10 cellular contexts compared by ENCODE assay signal in the genomic region with DNA sequence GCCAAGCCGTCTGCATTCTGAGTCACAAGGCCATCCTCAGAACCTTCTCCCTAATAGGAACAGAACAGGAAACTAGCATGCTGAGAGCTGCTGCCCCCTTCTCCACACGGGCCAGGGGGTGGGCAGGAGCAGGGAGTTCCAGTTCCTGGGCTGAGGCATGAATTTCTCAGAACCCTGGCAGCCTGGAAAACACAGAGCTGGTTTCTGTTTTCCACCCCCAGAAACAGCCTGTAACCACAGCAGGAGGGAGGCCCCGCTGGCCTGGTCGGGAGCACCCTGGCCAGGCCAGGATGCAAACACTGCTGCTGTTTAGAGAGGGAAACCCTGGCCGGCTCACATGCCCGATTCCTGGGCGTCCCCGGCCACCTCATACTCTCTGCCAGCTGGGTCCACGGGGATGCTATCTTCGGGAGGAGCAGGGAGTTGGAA.
DNase-seq lines count a peak whose midpoint lies in the region; ATAC-seq and TF ChIP-seq lines count a peak whose summit lies in the region.
"Had no signal": no experiment of that assay in that cellular context is flagged by ENCODE, and none has a peak within 500 bp of the region (broad histone marks: within the 10 kb centered on the region; RNA-seq: fewer than 3 reads in every experiment).

No MANE protein-coding gene starts in this region.

- peaks cover 8% of the 10 kb centered on the region for H3K4me1 ChIP-seq in GM23248 (ENCODE audit: insufficient read depth)
- H3K4me1 ChIP-seq in right atrium auricular region: peaks cover 0 to 37% of the 10 kb centered on the region in 2 donors
- H3K4me1 ChIP-seq in skeletal muscle tissue (ENCODE audit: control insufficient read depth in 3 of 3, insufficient read depth in 3 of 3, low read length in 3 of 3): peaks cover 16 to 25% (median 23%) of the 10 kb centered on the region in 3 donors

- DNase-seq in GM23248: peak; percentile 71
- no peak for DNase-seq in activated CD8-positive, alpha-beta T cell treated with anti-CD3 and anti-CD28 coated beads for 36 hours
- DNase-seq in right atrium auricular region (ENCODE audit: low spot score): peak; percentile 62
- DNase-seq in HuH-7 (ENCODE audit: low spot score): no peak
- DNase-seq in cortex of kidney (lab: John Stamatoyannopoulos, UW): no peak
- no peak for DNase-seq in Calu3
- no peak for DNase-seq in activated gamma-delta T cell treated with Interleukin-2 at 50 U/mL for 16 hours
- DNase-seq: NCI-H1417 treated with DMSO at 0.1 percent for 48 hours had no signal

- no peaks in the 10 kb centered on the region for H3F3A ChIP-seq in GM23248 (ENCODE audit: insufficient read depth)

- in situ Hi-C loops in GM23248 (cut with MboI): no loop called here

- H2AFZ ChIP-seq in GM23248: peak overlapping the region; percentile 55

- no peaks in the 10 kb centered on the region for H3K9me3 Mint-ChIP-seq in activated CD8-positive, alpha-beta T cell treated with anti-CD3 and anti-CD28 coated beads for 36 hours
- peaks cover 3% of the 10 kb centered on the region for H3K9me3 Mint-ChIP-seq in Calu3 (ENCODE audit: low read depth, unreplicated experiment)
- H3K9me3 Mint-ChIP-seq: activated naive CD4-positive, alpha-beta T cell treated with anti-CD3 and anti-CD28 coated beads, Interleukin-2, amount 50 U/mL, for 24 hours had no signal

- peaks cover 66% of the 10 kb centered on the region for H3K36me3 Mint-ChIP-seq in activated CD8-positive, alpha-beta T cell treated with anti-CD3 and anti-CD28 coated beads for 36 hours (ENCODE audit: low read depth)
- H3K36me3 Mint-ChIP-seq in Calu3 (ENCODE audit: insufficient read depth, unreplicated experiment): peaks cover under 1% of the 10 kb centered on the region

- H3K9ac ChIP-seq in GM23248: peak overlapping the region; percentile 58
- peak overlapping the region; percentile 27 to 75 (median 66) for H3K9ac ChIP-seq in skeletal muscle tissue (ENCODE audit: low read depth in 1 of 3, low read length in 3 of 3)

- TF ChIP-seq CTCF in activated CD8-positive, alpha-beta T cell treated with anti-CD3 and anti-CD28 coated beads for 36 hours (IDR thresholded peaks at IDR 0.05): no peak
- TF ChIP-seq CTCF in right atrium auricular region (IDR thresholded peaks at IDR 0.05): no peak
- TF ChIP-seq CTCF in Calu3 (IDR thresholded peaks at IDR 0.05; ENCODE audit: unreplicated experiment): no peak

- H3K27ac ChIP-seq in GM23248: peak overlapping the region; percentile 16
- peak overlapping the region; percentile 58 to 65 for H3K27ac ChIP-seq in right atrium auricular region
- peak overlapping the region; percentile 72 for H3K27ac ChIP-seq in skeletal muscle tissue (ENCODE audit: low read depth, low read length)

- no TSS peak for BruUV-seq in Calu3 (replicated peaks; lab: Mats Ljungman, UMichigan)

- peak overlapping the region; percentile 70 for H3K4me2 ChIP-seq in GM23248 (ENCODE audit: unreplicated experiment)

- CTCF ChIA-PET in activated CD8-positive, alpha-beta T cell treated with anti-CD3 and anti-CD28 coated beads for 36 hours (lab: Charles Lee): interaction anchor here (2.0 kb wide), 1 partner anchor 182 kb away, joined by 5 read pairs; no protein-coding TSS in a partner anchor
- CTCF ChIA-PET in Calu3 (lab: Charles Lee): interaction anchor here (1.5 kb wide), 1 partner anchor 182 kb away, joined by 5 read pairs; no protein-coding TSS in a partner anchor

- no peak overlapping the region for H3K4me3 Mint-ChIP-seq in activated CD8-positive, alpha-beta T cell treated with anti-CD3 and anti-CD28 coated beads for 36 hours
- no peak overlapping the region for H3K4me3 Mint-ChIP-seq in Calu3 (ENCODE audit: low read depth, unreplicated experiment)
- H3K4me3 Mint-ChIP-seq: activated naive CD4-positive, alpha-beta T cell treated with anti-CD3 and anti-CD28 coated beads, Interleukin-2, amount 50 U/mL, for 24 hours had no signal

- H3K9me3 ChIP-seq in GM23248 (ENCODE audit: low read depth) (no peaks in the 10 kb centered on the region), right atrium auricular region (no peaks in the 10 kb centered on the region), skeletal muscle tissue (ENCODE audit: control insufficient read depth in 3 of 3, low read length in 3 of 3) (no peaks in the 10 kb centered on the region)

- intact Hi-C loops in activated CD8-positive, alpha-beta T cell treated with anti-CD3 and anti-CD28 coated beads for 36 hours (cut with micrococcal nuclease): no loop called here
- intact Hi-C loops in Calu3 (cut with micrococcal nuclease; ENCODE audit: unreplicated experiment): no loop called here

- no peaks in the 10 kb centered on the region for H3K9me2 ChIP-seq in GM23248 (ENCODE audit: insufficient read depth)

- no peaks in the 10 kb centered on the region for H3K27me3 ChIP-seq in GM23248 (replicated peaks; ENCODE audit: insufficient read depth)
- H3K27me3 ChIP-seq in right atrium auricular region: no peaks in the 10 kb centered on the region
- no peaks in the 10 kb centered on the region for H3K27me3 ChIP-seq in skeletal muscle tissue (ENCODE audit: control insufficient read depth in 3 of 3, insufficient read depth in 3 of 3, low read length in 3 of 3)

- ATAC-seq in activated CD8-positive, alpha-beta T cell treated with anti-CD3 and anti-CD28 coated beads for 36 hours: no peak

- H3K27ac Mint-ChIP-seq in activated CD8-positive, alpha-beta T cell treated with anti-CD3 and anti-CD28 coated beads for 36 hours: peak overlapping the region; percentile 61
- no peak overlapping the region for H3K27ac Mint-ChIP-seq in Calu3 (ENCODE audit: unreplicated experiment)
- H3K27ac Mint-ChIP-seq: activated naive CD4-positive, alpha-beta T cell treated with anti-CD3 and anti-CD28 coated beads, Interleukin-2, amount 50 U/mL, for 24 hours had no signal

- no peaks in the 10 kb centered on the region for H3K27me3 Mint-ChIP-seq in activated CD8-positive, alpha-beta T cell treated with anti-CD3 and anti-CD28 coated beads for 36 hours
- H3K27me3 Mint-ChIP-seq in Calu3 (ENCODE audit: unreplicated experiment): no peaks in the 10 kb centered on the region
- H3K27me3 Mint-ChIP-seq: activated naive CD4-positive, alpha-beta T cell treated with anti-CD3 and anti-CD28 coated beads, Interleukin-2, amount 50 U/mL, for 24 hours had no signal

- peaks cover 69% of the 10 kb centered on the region for H3K4me1 Mint-ChIP-seq in activated CD8-positive, alpha-beta T cell treated with anti-CD3 and anti-CD28 coated beads for 36 hours (ENCODE audit: low read depth)
- H3K4me1 Mint-ChIP-seq in Calu3 (ENCODE audit: low read depth, unreplicated experiment): no peaks in the 10 kb centered on the region

- 0 out of 2 replicates have a peak overlapping the region, but pooled peaks have one; percentile 29 for H3K4me3 ChIP-seq in GM23248
- peak overlapping the region in 1 of 2 donors; percentile 22 for H3K4me3 ChIP-seq in right atrium auricular region
- H3K4me3 ChIP-seq in skeletal muscle tissue (ENCODE audit: low read length in 3 of 3): peak overlapping the region; percentile 52 to 62 (median 58)

- no peaks in the 10 kb centered on the region for H4K20me1 ChIP-seq in GM23248 (ENCODE audit: insufficient read depth)

- H3K36me3 ChIP-seq in GM23248 (ENCODE audit: low read depth) (no peaks in the 10 kb centered on the region), right atrium auricular region (peaks cover 8% of the 10 kb centered on the region), skeletal muscle tissue (ENCODE audit: control insufficient read depth in 3 of 3, insufficient read depth in 3 of 3, low read length in 3 of 3) (peaks cover 0 to 6% (median 3%) of the 10 kb centered on the region in 3 donors)

- 12 to 17% methylated on average over 9 to 10 of the region's 10 CpGs for WGBS in GM23248 (ENCODE audit: low coverage in 1 of 2, low lambda C conversion rate in 2 of 2, missing lambda C conversion rate in 2 of 2), 2 experiments

- no peaks in the 10 kb centered on the region for H3K79me2 ChIP-seq in GM23248 (ENCODE audit: insufficient read depth)

- POLR2A ChIA-PET in activated CD8-positive, alpha-beta T cell treated with anti-CD3 and anti-CD28 coated beads for 36 hours (lab: Charles Lee): interaction anchor here (0.9 to 1.6 kb wide), 5 partner anchors 10 to 128 kb away, joined by 3 to 4 read pairs (median 4); no protein-coding TSS in a partner anchor

Comparison
In these comparisons a context has a peak if more than half of its experiments do, and no peak if none do; other contexts are left out.
1. DNase-seq: peak in GM23248 (single experiment) and right atrium auricular region (single experiment); none in activated CD8-positive, alpha-beta T cell treated with anti-CD3 and anti-CD28 coated beads for 36 hours (single experiment), HuH-7 (single experiment), cortex of kidney (single experiment), Calu3 (single experiment) and activated gamma-delta T cell treated with Interleukin-2 at 50 U/mL for 16 hours (single experiment).
2. H3K27ac ChIP-seq: peak in every context shown above with its lines; median percentile 72 in skeletal muscle tissue; 62 in right atrium auricular region; 16 in GM23248.